Comparison of ENCODE assay signal across 17 cellular contexts in genomic region chr2:197071213-197071612, GRCh38.
A peak's percentile ranks its signal among the peaks of the same experiment; 100 is the strongest.
DNase-seq lines count a peak whose midpoint lies in the region; ATAC-seq, FAIRE-seq and TF ChIP-seq lines count a peak whose summit lies in the region.
"Had no signal": no experiment of that assay in that cellular context is flagged by ENCODE, and none has a peak within 500 bp of the region (broad histone marks: within the 10 kb centered on the region; RNA-seq: fewer than 3 reads in every experiment).

No MANE protein-coding gene starts in this region.

- no peak for ATAC-seq in activated CD8-positive, alpha-beta T cell treated with anti-CD3 and anti-CD28 coated beads, Interleukin-2, amount 10 ng/mL, durations not matched to agents 7 days and 5 days
- ATAC-seq in HG03342 (IDR thresholded peaks at IDR 0.05; ENCODE audit: unreplicated experiment): no peak

- H3K9me3 Mint-ChIP-seq in activated CD8-positive, alpha-beta T cell treated with anti-CD3 and anti-CD28 coated beads, Interleukin-2, amount 10 ng/mL, durations not matched to agents 7 days and 5 days (ENCODE audit: insufficient read depth): peaks cover 7% of the 10 kb centered on the region
- H3K9me3 Mint-ChIP-seq in immature natural killer cell: no peaks in the 10 kb centered on the region
- H3K9me3 Mint-ChIP-seq: H9 had no signal

- no peak overlapping the region for H4K91ac ChIP-seq in neuronal stem cell (ENCODE audit: low read depth, low read length, poor library complexity)

- H3K4ac ChIP-seq in neuronal stem cell (ENCODE audit: low read length): no peak overlapping the region

- no peaks in the 10 kb centered on the region for H3K79me1 ChIP-seq in neuronal stem cell (ENCODE audit: low read depth, low read length)

- H2AK5ac ChIP-seq in neuronal stem cell (ENCODE audit: low read depth, low read length): no peak overlapping the region

- no peaks in the 10 kb centered on the region for H3K27me3 ChIP-seq in ACC112 (ENCODE audit: insufficient read depth, low read length)
- H3K27me3 ChIP-seq in neuronal stem cell (ENCODE audit: control insufficient read depth in 3 of 3, insufficient read depth in 3 of 3, low read depth in 1 of 3, low read length in 3 of 3): no peaks in the 10 kb centered on the region
- H3K27me3 ChIP-seq: SJCRH30 had no signal

- TF ChIP-seq POLR2A in GM12892 (IDR thresholded peaks at IDR 0.05; ENCODE audit: low read depth, low read length): no peak

- no peak overlapping the region for H2BK120ac ChIP-seq in neuronal stem cell (ENCODE audit: low read depth, low read length)

- FAIRE-seq in GM12892 (lab: Jason Lieb, UNC): peak; percentile 65
- FAIRE-seq: colon, TTC549 had no signal

- no peak overlapping the region for H2BK15ac ChIP-seq in neuronal stem cell (ENCODE audit: low read length)

- no peak overlapping the region for H3K4me3 Mint-ChIP-seq in activated CD8-positive, alpha-beta T cell treated with anti-CD3 and anti-CD28 coated beads, Interleukin-2, amount 10 ng/mL, durations not matched to agents 7 days and 5 days
- H3K4me3 Mint-ChIP-seq in immature natural killer cell: no peak overlapping the region
- H3K4me3 Mint-ChIP-seq: H9 had no signal

- H2AFZ ChIP-seq in ACC112 (ENCODE audit: low read length, unreplicated experiment) (peak overlapping the region; percentile 61), neuronal stem cell (ENCODE audit: low read length) (no peak overlapping the region)

- H3K4me3 ChIP-seq in ACC112 (ENCODE audit: low read depth, low read length) (peak overlapping the region; percentile 25), neuronal stem cell (ENCODE audit: low read length in 2 of 2) (no peak overlapping the region)
- H3K4me3 ChIP-seq: SJCRH30 had no signal

- no peak overlapping the region for H2BK12ac ChIP-seq in neuronal stem cell (ENCODE audit: low read length)

- peak overlapping the region; percentile 68 for H3K27ac Mint-ChIP-seq in activated CD8-positive, alpha-beta T cell treated with anti-CD3 and anti-CD28 coated beads, Interleukin-2, amount 10 ng/mL, durations not matched to agents 7 days and 5 days
- H3K27ac Mint-ChIP-seq in immature natural killer cell: peak overlapping the region; percentile 65 to 86 (median 76)
- H3K27ac Mint-ChIP-seq: H9 had no signal

- H3K27ac ChIP-seq in ACC112 (ENCODE audit: low read depth, low read length): no peak overlapping the region
- H3K27ac ChIP-seq in neuronal stem cell (replicated peaks; ENCODE audit: low read length): no peak overlapping the region
- H3K27ac ChIP-seq: epithelial cell of prostate, SJCRH30 had no signal

- no peaks in the 10 kb centered on the region for H3K27me3 Mint-ChIP-seq in activated CD8-positive, alpha-beta T cell treated with anti-CD3 and anti-CD28 coated beads, Interleukin-2, amount 10 ng/mL, durations not matched to agents 7 days and 5 days (ENCODE audit: low read depth)
- H3K27me3 Mint-ChIP-seq in immature natural killer cell (ENCODE audit: low read depth in 3 of 3): peaks cover 3 to 12% (median 5%) of the 10 kb centered on the region in 3 donors

- no peak overlapping the region for H2BK5ac ChIP-seq in neuronal stem cell (ENCODE audit: low read length)

- H3K4me1 ChIP-seq in ACC112 (ENCODE audit: control insufficient read depth, insufficient read depth, low read length, unreplicated experiment) (peaks cover 23% of the 10 kb centered on the region), neuronal stem cell (ENCODE audit: control insufficient read depth in 2 of 2, insufficient read depth in 1 of 2, low read depth in 1 of 2, low read length in 2 of 2) (peaks cover 6 to 8% of the 10 kb centered on the region in 2 donors)
- H3K4me1 ChIP-seq: SJCRH30 had no signal

- POLR2A ChIA-PET in activated CD8-positive, alpha-beta T cell treated with anti-CD3 and anti-CD28 coated beads, Interleukin-2, amount 10 ng/mL, durations not matched to agents 7 days and 5 days (lab: Charles Lee): no interaction called here

- no peak overlapping the region for H3K23ac ChIP-seq in neuronal stem cell (ENCODE audit: low read depth, low read length, poor library complexity)

- peaks cover 0 to 7% of the 10 kb centered on the region in 2 donors for H3K9me3 ChIP-seq in neuronal stem cell (replicated peaks in 1 of 2; ENCODE audit: control insufficient read depth in 2 of 2, insufficient read depth in 1 of 2, low read depth in 1 of 2, low read length in 2 of 2)
- H3K9me3 ChIP-seq: SJCRH30 had no signal

- no peak overlapping the region for H3K14ac ChIP-seq in neuronal stem cell (ENCODE audit: low read length)

- WGBS in neuronal stem cell (ENCODE audit: extremely low coverage in 2 of 2, insufficient read length in 2 of 2, insufficient replicate concordance in 1 of 2), 2 donors: no CpG with 5 or more reads among the region's 1 CpG

- no peaks in the 10 kb centered on the region for H3K79me2 ChIP-seq in ACC112 (ENCODE audit: control insufficient read depth, insufficient read depth, low read length, unreplicated experiment)

- peaks cover 30% of the 10 kb centered on the region for H3K4me1 Mint-ChIP-seq in activated CD8-positive, alpha-beta T cell treated with anti-CD3 and anti-CD28 coated beads, Interleukin-2, amount 10 ng/mL, durations not matched to agents 7 days and 5 days (ENCODE audit: low read depth)
- peaks cover 32 to 70% of the 10 kb centered on the region in 2 donors for H3K4me1 Mint-ChIP-seq in immature natural killer cell
- H3K4me1 Mint-ChIP-seq: H9 had no signal

- peaks cover 79% of the 10 kb centered on the region for H3K36me3 Mint-ChIP-seq in activated CD8-positive, alpha-beta T cell treated with anti-CD3 and anti-CD28 coated beads, Interleukin-2, amount 10 ng/mL, durations not matched to agents 7 days and 5 days (ENCODE audit: low read depth)
- H3K36me3 Mint-ChIP-seq in immature natural killer cell: peaks cover 26 to 52% (median 41%) of the 10 kb centered on the region in 3 donors

- no peak overlapping the region for H4K8ac ChIP-seq in neuronal stem cell (ENCODE audit: low read depth, low read length)

- no peak overlapping the region for H3K18ac ChIP-seq in neuronal stem cell (ENCODE audit: low read length)

- CTCF ChIA-PET in activated CD8-positive, alpha-beta T cell treated with anti-CD3 and anti-CD28 coated beads, Interleukin-2, amount 10 ng/mL, durations not matched to agents 7 days and 5 days (lab: Charles Lee): no interaction called here

- no peak overlapping the region for H3K9ac ChIP-seq in neuronal stem cell (ENCODE audit: low read depth, low read length, poor library complexity)

- H3K36me3 ChIP-seq in ACC112 (ENCODE audit: insufficient read depth, low read length): no peaks in the 10 kb centered on the region
- H3K36me3 ChIP-seq in neuronal stem cell (replicated peaks in 1 of 2; ENCODE audit: control insufficient read depth in 2 of 2, insufficient read depth in 2 of 2, low read length in 2 of 2): no peaks in the 10 kb centered on the region
- H3K36me3 ChIP-seq: SJCRH30 had no signal

- no peak for DNase-seq in GM12892 (ENCODE audit: insufficient read length)
- no peak for DNase-seq in activated CD8-positive, alpha-beta T cell treated with anti-CD3 and anti-CD28 coated beads, Interleukin-2, amount 10 ng/mL, durations not matched to agents 7 days and 5 days
- no peak for DNase-seq in immature natural killer cell
- no peak for DNase-seq in NCI-H2171 treated with DMSO at 0.1 percent for 48 hours (lab: John Stamatoyannopoulos, UW)
- DNase-seq in neuronal stem cell (ENCODE audit: low spot score): no peak
- DNase-seq in islet precursor cell: no peak
- DNase-seq: amniotic stem cell; EL; H9; NCI-H1417 treated with DMSO at 0.1 percent for 48 hours; SJCRH30; stimulated activated naive CD4-positive, alpha-beta T cell had no signal

- no peak overlapping the region for H3K4me2 ChIP-seq in neuronal stem cell (ENCODE audit: insufficient read depth, low read length, poor library complexity, severe bottlenecking)
